Comparison of ENCODE assay signal across 13 cellular contexts in genomic region chr22:27224485-27225364, GRCh38.
A peak's percentile ranks its signal among the peaks of the same experiment; 100 is the strongest.
DNase-seq lines count a peak whose midpoint lies in the region; ATAC-seq, FAIRE-seq and TF ChIP-seq lines count a peak whose summit lies in the region.
"Had no signal": no experiment of that assay in that cellular context is flagged by ENCODE, and none has a peak within 500 bp of the region (broad histone marks: within the 10 kb centered on the region; RNA-seq: fewer than 3 reads in every experiment).

No MANE protein-coding gene starts in this region.

- H3K4me1 ChIP-seq in right atrium auricular region (peaks cover 0 to 9% of the 10 kb centered on the region in 2 donors), mesodermal cell (ENCODE audit: control insufficient read depth, insufficient read depth, low read length, poor library complexity, severe bottlenecking) (peaks cover 15% of the 10 kb centered on the region), HepG2 (ENCODE audit: insufficient read depth, low read length) (no peaks in the 10 kb centered on the region)
- H3K4me1 ChIP-seq: psoas muscle had no signal

- no peak for TF ChIP-seq RAD21 in HepG2 (CRISPR knock-in tag; IDR thresholded peaks at IDR 0.05)

- H3K36me3 Mint-ChIP-seq in activated CD4-positive, alpha-beta T cell treated with anti-CD3 and anti-CD28 coated beads for 36 hours (ENCODE audit: low read depth), result no peaks in the 10 kb centered on the region

- POLR2A ChIA-PET in HepG2 (lab: Yijun Ruan, JAX), result no interaction called here
- POLR2A ChIA-PET in activated CD4-positive, alpha-beta T cell treated with anti-CD3 and anti-CD28 coated beads for 36 hours (lab: Charles Lee), result no interaction called here

- FAIRE-seq in HepG2 (lab: Jason Lieb, UNC), result no peak

- no peaks in the 10 kb centered on the region for H3K27me3 ChIP-seq in right atrium auricular region
- no peaks in the 10 kb centered on the region; a peak in 1 of 5 replicates for H3K27me3 ChIP-seq in HepG2 (ENCODE audit: control insufficient read depth in 1 of 2, insufficient read depth in 2 of 2, low read length in 2 of 2)

- no peak overlapping the region for H2AFZ ChIP-seq in HepG2 (ENCODE audit: low read length)

- H3K79me2 ChIP-seq in HepG2 (ENCODE audit: insufficient read depth, low read length), result no peaks in the 10 kb centered on the region

- ATAC-seq in Right ventricle myocardium inferior, result peak; percentile 73
- no peak for ATAC-seq in GM21515 (IDR thresholded peaks at IDR 0.05; ENCODE audit: unreplicated experiment)
- ATAC-seq in HepG2, result no peak
- ATAC-seq in activated CD4-positive, alpha-beta T cell treated with anti-CD3 and anti-CD28 coated beads for 36 hours, result no peak
- no peak for ATAC-seq in HG03442 (IDR thresholded peaks at IDR 0.05; ENCODE audit: unreplicated experiment)
- ATAC-seq: psoas muscle had no signal

- H3K4me1 Mint-ChIP-seq in activated CD4-positive, alpha-beta T cell treated with anti-CD3 and anti-CD28 coated beads for 36 hours, result no peaks in the 10 kb centered on the region

- H4K20me1 ChIP-seq in HepG2 (ENCODE audit: insufficient read depth, low read length), result no peaks in the 10 kb centered on the region

- CTCF ChIA-PET in HepG2 (lab: Yijun Ruan, JAX; ENCODE audit: low intra/inter-chr PET ratio, low total read pairs), result no interaction called here
- CTCF ChIA-PET in activated CD4-positive, alpha-beta T cell treated with anti-CD3 and anti-CD28 coated beads for 36 hours (lab: Charles Lee), result no interaction called here

- in situ Hi-C loops in HepG2 (cut with HindIII; ENCODE audit: extremely low pct_ligation_motif_present, low pct_unique_long_range_greater_than_20kb), result no loop called here

- no TSS peak for BruUV-seq in HepG2 (replicated peaks; lab: Mats Ljungman, UMichigan)

- no peaks in the 10 kb centered on the region for H3K9me3 Mint-ChIP-seq in activated CD4-positive, alpha-beta T cell treated with anti-CD3 and anti-CD28 coated beads for 36 hours (ENCODE audit: low read depth)

- no peak overlapping the region for H3K27ac Mint-ChIP-seq in activated CD4-positive, alpha-beta T cell treated with anti-CD3 and anti-CD28 coated beads for 36 hours
- H3K27ac Mint-ChIP-seq: activated naive CD4-positive, alpha-beta T cell treated with anti-CD3 and anti-CD28 coated beads for 36 hours had no signal

- intact Hi-C loops in Right ventricle myocardium inferior (cut with DNase I) (no loop called here), HepG2 (cut with micrococcal nuclease; ENCODE audit: unreplicated experiment) (no loop called here)
- intact Hi-C loops in activated CD4-positive, alpha-beta T cell treated with anti-CD3 and anti-CD28 coated beads for 36 hours (cut with DNase I, micrococcal nuclease), result no loop called here

- DNase-seq in Right ventricle myocardium inferior (ENCODE audit: missing footprints), result no peak
- DNase-seq in right atrium auricular region (ENCODE audit: low spot score), result no peak
- peak; percentile 28 for DNase-seq in dedifferentiated amniotic fluid mesenchymal stem cell (ENCODE audit: extremely low spot score)
- DNase-seq in HepG2 (ENCODE audit: low spot score), result no peak
- DNase-seq in activated CD4-positive, alpha-beta T cell treated with anti-CD3 and anti-CD28 coated beads for 36 hours, result no peak
- DNase-seq: activated naive CD4-positive, alpha-beta T cell treated with anti-CD3 and anti-CD28 coated beads for 36 hours; GOT3; MV-4-11 had no signal

- H3K9ac ChIP-seq in HepG2 (ENCODE audit: insufficient read depth, low read depth, low read length), result no peak overlapping the region

- TF ChIP-seq EP300 in HepG2 (IDR thresholded peaks at IDR 0.05; ENCODE audit: low read depth in 2 of 2, low read length in 2 of 2) (no peak), HepG2 (CRISPR knock-in tag; IDR thresholded peaks at IDR 0.05; ENCODE audit: borderline replicate concordance) (no peak)

- H3K9me3 ChIP-seq in right atrium auricular region (peaks cover 0 to 7% of the 10 kb centered on the region in 2 donors), mesodermal cell (ENCODE audit: control insufficient read depth, low read length) (peaks cover 10% of the 10 kb centered on the region), HepG2 (ENCODE audit: low read length) (no peaks in the 10 kb centered on the region)

- TF ChIP-seq POLR2A in HepG2 (IDR thresholded peaks at IDR 0.05; ENCODE audit: insufficient read depth in 1 of 2, low read depth in 2 of 2, low read length in 2 of 2), result no peak

- WGBS in mesodermal cell (ENCODE audit: insufficient coverage in 2 of 2), 2 experiments, result 65 to 74% methylated on average over 8 to 13 of the region's 17 CpGs
- WGBS in HepG2 (ENCODE audit: low lambda C conversion rate), result 16% methylated on average over 17 of the region's 17 CpGs

- no peak for TF ChIP-seq CTCF in right atrium auricular region (IDR thresholded peaks at IDR 0.05)
- no peak for TF ChIP-seq CTCF in HepG2 (CRISPR knock-in tag; IDR thresholded peaks at IDR 0.05)

- no peak overlapping the region for H3K4me3 Mint-ChIP-seq in activated CD4-positive, alpha-beta T cell treated with anti-CD3 and anti-CD28 coated beads for 36 hours
- H3K4me3 Mint-ChIP-seq: activated naive CD4-positive, alpha-beta T cell treated with anti-CD3 and anti-CD28 coated beads for 36 hours had no signal

- H3K27me3 Mint-ChIP-seq in activated CD4-positive, alpha-beta T cell treated with anti-CD3 and anti-CD28 coated beads for 36 hours, result peaks cover 9% of the 10 kb centered on the region

- H3K27ac ChIP-seq in right atrium auricular region (peak overlapping the region in 1 of 2 donors; percentile 13), mesodermal cell (ENCODE audit: low read depth, low read length, severe bottlenecking) (peak overlapping the region; percentile 51), HepG2 (ENCODE audit: extremely low read length, insufficient read depth, low read length) (no peak overlapping the region)
- H3K27ac ChIP-seq: 22Rv1, psoas muscle had no signal

- no peak overlapping the region for H3K4me2 ChIP-seq in HepG2 (ENCODE audit: low read depth, low read length)

- no peak overlapping the region for H3K4me3 ChIP-seq in right atrium auricular region
- H3K4me3 ChIP-seq in mesodermal cell (ENCODE audit: extremely low read depth, insufficient read depth, low read length, poor library complexity, severe bottlenecking), result no peak overlapping the region
- no peak overlapping the region for H3K4me3 ChIP-seq in HepG2 (replicated peaks in 1 of 3; ENCODE audit: insufficient read depth in 1 of 3, low read depth in 2 of 3, low read length in 3 of 3)
- H3K4me3 ChIP-seq: psoas muscle had no signal

- H3K36me3 ChIP-seq in right atrium auricular region (no peaks in the 10 kb centered on the region), mesodermal cell (ENCODE audit: control insufficient read depth, insufficient read depth, low read length) (no peaks in the 10 kb centered on the region), HepG2 (replicated peaks in 1 of 2; ENCODE audit: control insufficient read depth in 1 of 2, insufficient read depth in 2 of 2, low read length in 2 of 2) (no peaks in the 10 kb centered on the region)

TF ChIP-seq in HepG2, 621 proteins besides CTCF, POLR2A, EP300 and RAD21 (continues in another document):
- no peak for TF ChIP-seq SALL2 (CRISPR knock-in tag; IDR thresholded peaks at IDR 0.05)
- TF ChIP-seq NAIF1 (CRISPR knock-in tag; IDR thresholded peaks at IDR 0.05; ENCODE audit: borderline replicate concordance), result no peak
- no peak for TF ChIP-seq ZNF605 (CRISPR knock-in tag; IDR thresholded peaks at IDR 0.05)
- TF ChIP-seq ZFX (CRISPR knock-in tag; IDR thresholded peaks at IDR 0.05; ENCODE audit: low read depth), result no peak
- TF ChIP-seq ATF7-NPFF (CRISPR knock-in tag; IDR thresholded peaks at IDR 0.05; ENCODE audit: low read depth), result no peak
- TF ChIP-seq ZNF124 (CRISPR knock-in tag; IDR thresholded peaks at IDR 0.05), result no peak
- TF ChIP-seq ETS1 (CRISPR knock-in tag; IDR thresholded peaks at IDR 0.05), result no peak
- TF ChIP-seq ZNF619 (CRISPR knock-in tag; IDR thresholded peaks at IDR 0.05), result no peak
- TF ChIP-seq CBX5 (CRISPR knock-in tag; IDR thresholded peaks at IDR 0.05; ENCODE audit: borderline replicate concordance), result no peak
- TF ChIP-seq ZBTB2 (CRISPR knock-in tag; IDR thresholded peaks at IDR 0.05; ENCODE audit: low read depth), result no peak
